Comparison of ENCODE assay signal across 8 cellular contexts in genomic region chr3:113695426-113695817, GRCh38. TPM values are rescaled to one million over a fixed set of nuclear protein-coding genes. Genes with fewer than 3 reads are reported as not detected.
DNase-seq lines count a peak whose midpoint lies in the region; ATAC-seq and TF ChIP-seq lines count a peak whose summit lies in the region.

No MANE protein-coding gene starts in this region.

- peak overlapping the region; percentile 97 to 100 (median 99) for H3K27ac ChIP-seq in stomach

- H3K36me3 Mint-ChIP-seq in activated T-cell treated with anti-CD3 and anti-CD28 coated beads, Interleukin-2, amount 50 U/mL, for 72 hours (ENCODE audit: insufficient read depth in 2 of 2): peaks cover 0 to 2% of the 10 kb centered on the region in 2 donors
- H3K36me3 Mint-ChIP-seq in activated T-helper 17 cell treated with anti-CD3 and anti-CD28 coated beads, Interleukin-2, amount 50 U/mL, for 72 hours (ENCODE audit: low read depth): no peaks in the 10 kb centered on the region

- no peaks in the 10 kb centered on the region for H3K27me3 Mint-ChIP-seq in activated T-cell treated with anti-CD3 and anti-CD28 coated beads, Interleukin-2, amount 50 U/mL, for 72 hours (ENCODE audit: low read depth)
- H3K27me3 Mint-ChIP-seq in activated T-helper 17 cell treated with anti-CD3 and anti-CD28 coated beads, Interleukin-2, amount 50 U/mL, for 72 hours: no peaks in the 10 kb centered on the region

- no peak for ATAC-seq in activated T-cell treated with anti-CD3 and anti-CD28 coated beads, Interleukin-2, amount 50 U/mL, for 72 hours (replicated peaks in 1 of 2)
- no peak for ATAC-seq in activated T-helper 17 cell treated with anti-CD3 and anti-CD28 coated beads, Interleukin-2, amount 50 U/mL, for 72 hours (replicated peaks)
- ATAC-seq in HG02852 (IDR thresholded peaks at IDR 0.05; ENCODE audit: unreplicated experiment): no peak
- no peak for ATAC-seq in GM18519 (IDR thresholded peaks at IDR 0.05; ENCODE audit: low FRiP score, unreplicated experiment)
- ATAC-seq in GM21423 (IDR thresholded peaks at IDR 0.05; ENCODE audit: unreplicated experiment): no peak

- intact Hi-C loops in stomach (cut with DNase I; ENCODE audit: low total_unique reads): no loop called here

- no peak for DNase-seq in activated T-cell treated with anti-CD3 and anti-CD28 coated beads, Interleukin-2, amount 50 U/mL, for 72 hours
- DNase-seq in activated T-cell treated with anti-CD3 and anti-CD28 coated beads for 4 hours: no peak
- no peak for DNase-seq in stomach

- H3K36me3 ChIP-seq in stomach: no peaks in the 10 kb centered on the region

- H3K27ac Mint-ChIP-seq in activated T-cell treated with anti-CD3 and anti-CD28 coated beads, Interleukin-2, amount 50 U/mL, for 72 hours: peak overlapping the region; percentile 99
- H3K27ac Mint-ChIP-seq in activated T-helper 17 cell treated with anti-CD3 and anti-CD28 coated beads, Interleukin-2, amount 50 U/mL, for 72 hours: peak overlapping the region; percentile 90

- peaks cover 15 to 58% (median 35%) of the 10 kb centered on the region in 4 donors for H3K4me1 ChIP-seq in stomach

- peak overlapping the region; percentile 94 to 100 for H3K4me3 Mint-ChIP-seq in activated T-cell treated with anti-CD3 and anti-CD28 coated beads, Interleukin-2, amount 50 U/mL, for 72 hours
- peak overlapping the region; percentile 90 for H3K4me3 Mint-ChIP-seq in activated T-helper 17 cell treated with anti-CD3 and anti-CD28 coated beads, Interleukin-2, amount 50 U/mL, for 72 hours

- H3K9me3 ChIP-seq in iPS-18c (ENCODE audit: control insufficient read depth, insufficient read depth, low read length) (no peaks in the 10 kb centered on the region), stomach (no peaks in the 10 kb centered on the region)

- no peak for TF ChIP-seq EP300 in stomach (IDR thresholded peaks at IDR 0.05)

- H3K27me3 ChIP-seq in stomach: no peaks in the 10 kb centered on the region

- TF ChIP-seq POLR2A in stomach (IDR thresholded peaks at IDR 0.05): no peak

- H3K4me3 ChIP-seq in iPS-18c (ENCODE audit: insufficient read depth, low read depth, low read length) (peak overlapping the region; percentile 78), stomach (peak overlapping the region; percentile 82 to 99 (median 96))

- H3K4me1 Mint-ChIP-seq in activated T-cell treated with anti-CD3 and anti-CD28 coated beads, Interleukin-2, amount 50 U/mL, for 72 hours (ENCODE audit: low read depth): peaks cover 25% of the 10 kb centered on the region
- H3K4me1 Mint-ChIP-seq in activated T-helper 17 cell treated with anti-CD3 and anti-CD28 coated beads, Interleukin-2, amount 50 U/mL, for 72 hours: peaks cover 13% of the 10 kb centered on the region

- no peaks in the 10 kb centered on the region for H3K9me3 Mint-ChIP-seq in activated T-cell treated with anti-CD3 and anti-CD28 coated beads, Interleukin-2, amount 50 U/mL, for 72 hours
- H3K9me3 Mint-ChIP-seq in activated T-helper 17 cell treated with anti-CD3 and anti-CD28 coated beads, Interleukin-2, amount 50 U/mL, for 72 hours: no peaks in the 10 kb centered on the region

- no peak for TF ChIP-seq CTCF in stomach (IDR thresholded peaks at IDR 0.05)

- 4 to 12% (median 8%) methylated on average over 8 of the region's 8 CpGs for WGBS in stomach, 5 donors

RNA-seq across cellular contexts. Expression of gene USF3, which starts 1.0 kb away (rescaled TPM):
- total RNA-seq in activated T-cell treated with anti-CD3 and anti-CD28 coated beads, Interleukin-2, amount 50 U/mL, for 72 hours: 10 to 100 TPM; 16.8 to 18.2 TPM
- 10 to 100 TPM; 14.6 to 19.9 TPM for total RNA-seq in activated T-helper 17 cell treated with anti-CD3 and anti-CD28 coated beads, Interleukin-2, amount 50 U/mL, for 72 hours
- total RNA-seq in stomach: 10 to 100 TPM in 4 of 5 donors, 1 to 10 TPM in 1; 4.6 to 30.6 (median 22.9) TPM
- 1 to 10 TPM; 3.3 to 4.6 (median 4.4) TPM for polyA plus RNA-seq in stomach

RNA-seq across cellular contexts. Expression of gene NAA50, which starts 50.6 kb away (rescaled TPM):
- 100 to 1,000 TPM in 1 of 2 donors, 10 to 100 TPM in 1; 90.5 to 105 TPM for total RNA-seq in activated T-cell treated with anti-CD3 and anti-CD28 coated beads, Interleukin-2, amount 50 U/mL, for 72 hours
- 100 to 1,000 TPM in 1 of 2 donors, 10 to 100 TPM in 1; 62.1 to 152 TPM for total RNA-seq in activated T-helper 17 cell treated with anti-CD3 and anti-CD28 coated beads, Interleukin-2, amount 50 U/mL, for 72 hours
- 100 to 1,000 TPM in 2 of 5 donors, 10 to 100 TPM in 3; 15.1 to 159 (median 45.1) TPM for total RNA-seq in stomach
- polyA plus RNA-seq in stomach: 10 to 100 TPM; 22.4 to 38.0 (median 36.8) TPM

RNA-seq across cellular contexts. Expression of gene ATP6V1A, which starts 51.4 kb away (rescaled TPM):
- 10 to 100 TPM; 30.7 to 31.3 TPM for total RNA-seq in activated T-cell treated with anti-CD3 and anti-CD28 coated beads, Interleukin-2, amount 50 U/mL, for 72 hours
- total RNA-seq in activated T-helper 17 cell treated with anti-CD3 and anti-CD28 coated beads, Interleukin-2, amount 50 U/mL, for 72 hours: 10 to 100 TPM; 27.0 to 39.6 TPM
- 10 to 100 TPM in 4 of 5 donors, 1 to 10 TPM in 1; 4.3 to 75.6 (median 34.2) TPM for total RNA-seq in stomach
- 10 to 100 TPM; 11.6 to 13.3 (median 12.7) TPM for polyA plus RNA-seq in stomach
